In genomic region chr2:24123212-24124002, GRCh38 we compare ENCODE assay signal across 1 cellular context.
TF ChIP-seq lines count a peak whose summit lies in the region.

Gene FAM228B, plus strand, starts transcription at chr2:24123469. Its CDS starts 893 bp downstream, at chr2:24124362.
Gene PFN4, minus strand, starts transcription at chr2:24123334. Its CDS starts 799 bp downstream, at chr2:24122535.

TF ChIP-seq in HepG2, 621 proteins besides CTCF, POLR2A, EP300 and RAD21 (continued from another document and continues in another):
- TF ChIP-seq ZBTB14 (CRISPR knock-in tag; IDR thresholded peaks at IDR 0.05) (no peak; the same call in none of the 2 replicates), CREBL2 (CRISPR knock-in tag; IDR thresholded peaks at IDR 0.05; ENCODE audit: borderline replicate concordance) (peak; percentile 77), ZNF678 (CRISPR knock-in tag; IDR thresholded peaks at IDR 0.05) (peak; percentile 81), SRY (CRISPR knock-in tag; IDR thresholded peaks at IDR 0.05) (peak; percentile 89), ZNF770 (CRISPR knock-in tag; IDR thresholded peaks at IDR 0.05) (peak; percentile 69), FOXO4 (CRISPR knock-in tag; conservative IDR thresholded peaks at IDR 0.05) (0 out of 2 replicates have a peak, but pooled peaks have one; percentile 40), CSRNP1 (CRISPR knock-in tag; IDR thresholded peaks at IDR 0.05) (peak; percentile 87; the same call in 1 of the 2 replicates), ZNF740 (CRISPR knock-in tag; IDR thresholded peaks at IDR 0.05) (0 out of 2 replicates have a peak, but pooled peaks have one; percentile 14), USF2 (IDR thresholded peaks at IDR 0.05; ENCODE audit: low read depth, low read length) (no peak), USF2 (CRISPR knock-in tag; IDR thresholded peaks at IDR 0.05; ENCODE audit: borderline replicate concordance) (no peak), HNF1A (IDR thresholded peaks at IDR 0.05; ENCODE audit: low read depth) (no peak), HNF1A (CRISPR knock-in tag; IDR thresholded peaks at IDR 0.05; ENCODE audit: borderline replicate concordance) (peak; percentile 74; the same call in 1 of the 2 replicates), EEA1 (CRISPR knock-in tag; IDR thresholded peaks at IDR 0.05; ENCODE audit: borderline replicate concordance) (peak; percentile 61; the same call in 1 of the 2 replicates), MLX (CRISPR knock-in tag; IDR thresholded peaks at IDR 0.05) (peak; percentile 9; the same call in 1 of the 2 replicates), ESRRA (CRISPR knock-in tag; IDR thresholded peaks at IDR 0.05; ENCODE audit: low read depth) (peak; percentile 11; the same call in 1 of the 2 replicates), ARNT2 (CRISPR knock-in tag; IDR thresholded peaks at IDR 0.05; ENCODE audit: low read depth) (peak; percentile 88), MLXIP (CRISPR knock-in tag; IDR thresholded peaks at IDR 0.05; ENCODE audit: borderline replicate concordance) (no peak), MXD4 (CRISPR knock-in tag; IDR thresholded peaks at IDR 0.05) (peak; percentile 75; the same call in 1 of the 2 replicates), SSRP1 (CRISPR knock-in tag; IDR thresholded peaks at IDR 0.05) (no peak), ZNF503 (CRISPR knock-in tag; IDR thresholded peaks at IDR 0.05) (no peak; the same call in 1 of the 2 replicates), SRSF1 (optimal IDR thresholded peaks at IDR 0.05; ENCODE audit: low read depth, low read length) (no peak), GTF3A (CRISPR knock-in tag; conservative IDR thresholded peaks at IDR 0.05) (peak; percentile 87; the same call in 1 of the 2 replicates), SMAD1 (CRISPR knock-in tag; IDR thresholded peaks at IDR 0.05; ENCODE audit: borderline replicate concordance, low read depth) (no peak; the same call in 1 of the 2 replicates), ZNF383 (CRISPR knock-in tag; IDR thresholded peaks at IDR 0.05; ENCODE audit: borderline replicate concordance) (0 out of 2 replicates have a peak, but pooled peaks have one; percentile 75), REPIN1 (CRISPR knock-in tag; IDR thresholded peaks at IDR 0.05; ENCODE audit: borderline replicate concordance, low read depth) (peak; percentile 80; the same call in 1 of the 2 replicates), ZNF577 (CRISPR knock-in tag; IDR thresholded peaks at IDR 0.05; ENCODE audit: borderline replicate concordance, low read depth) (no peak; the same call in 1 of the 2 replicates), ZNF512B (CRISPR knock-in tag; IDR thresholded peaks at IDR 0.05; ENCODE audit: borderline replicate concordance) (no peak), SMC3 (IDR thresholded peaks at IDR 0.05; ENCODE audit: low read length) (no peak)
